Comparison of ENCODE assay signal across 9 cellular contexts in the genomic region with DNA sequence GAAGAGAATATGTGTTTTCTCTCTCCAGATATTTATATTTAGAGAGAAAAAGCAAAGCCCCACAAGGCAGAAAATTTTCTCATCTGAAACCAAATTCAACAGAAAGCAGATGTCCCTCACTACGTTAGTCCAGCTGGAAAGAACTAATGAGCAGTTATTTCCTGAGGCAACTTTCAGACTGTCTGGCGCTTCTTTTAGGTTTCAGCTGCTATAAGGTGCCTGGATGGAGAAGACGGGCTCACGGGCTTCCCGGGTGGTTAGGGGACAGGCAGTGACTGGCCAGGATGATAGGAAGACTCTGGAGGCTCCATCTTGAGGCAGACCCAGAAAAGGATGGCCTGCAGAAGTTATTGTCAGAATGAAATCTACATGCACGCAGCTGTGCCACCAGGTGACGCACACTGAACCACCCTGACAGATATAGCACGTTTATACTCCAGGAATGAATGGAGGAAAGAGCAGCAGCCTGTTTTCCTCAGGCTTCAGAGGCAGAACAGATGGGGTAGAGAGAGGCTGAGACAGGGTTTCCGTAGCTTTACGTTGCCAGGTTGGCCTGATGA. TPM values are rescaled to one million over a fixed set of nuclear protein-coding genes. Genes with fewer than 3 reads are reported as not detected.
DNase-seq lines count a peak whose midpoint lies in the region; ATAC-seq and TF ChIP-seq lines count a peak whose summit lies in the region.
"Had no signal": no experiment of that assay in that cellular context is flagged by ENCODE, and none has a peak within 500 bp of the region (broad histone marks: within the 10 kb centered on the region; RNA-seq: fewer than 3 reads in every experiment).

No MANE protein-coding gene starts in this region.

- H3K27me3 ChIP-seq in breast epithelium = no peaks in the 10 kb centered on the region
- no peaks in the 10 kb centered on the region for H3K27me3 ChIP-seq in stomach smooth muscle (ENCODE audit: control insufficient read depth in 1 of 2, insufficient read depth in 2 of 2, low read length in 2 of 2)

- H3K9me3 ChIP-seq in breast epithelium (no peaks in the 10 kb centered on the region), stomach smooth muscle (ENCODE audit: control insufficient read depth in 2 of 2, low read length in 2 of 2) (no peaks in the 10 kb centered on the region)

- DNase-seq in breast epithelium (ENCODE audit: low spot score in 2 of 2) (no peak), MCF 10A (ENCODE audit: unreplicated experiment) (no peak), SW480 (ENCODE audit: low spot score) (no peak)
- DNase-seq in activated T-helper 2 cell treated with anti-CD3 and anti-CD28 coated beads, Interferon-gamma antibody, Interleukin-2, Interleukin-4, amounts not matched to agents 10 μg/mL and 5 μg/mL and 100 μg/mL, durations not matched to agents 14 hours and 24 hours and 36 hours (ENCODE audit: low spot score) = no peak
- DNase-seq: DND-41 had no signal

- H3K36me3 Mint-ChIP-seq in MCF 10A (ENCODE audit: insufficient read depth, unreplicated experiment) (peaks cover 7% of the 10 kb centered on the region), brain (peaks cover 49% of the 10 kb centered on the region)
- no peaks in the 10 kb centered on the region for H3K36me3 Mint-ChIP-seq in activated T-helper 2 cell treated with anti-CD3 and anti-CD28 coated beads, Interferon-gamma antibody, Interleukin-2, Interleukin-4, amounts not matched to agents 10 μg/mL and 5 μg/mL and 100 μg/mL, durations not matched to agents 14 hours and 24 hours and 36 hours (ENCODE audit: low read depth)

- no peaks in the 10 kb centered on the region for H3K4me1 ChIP-seq in breast epithelium
- H3K4me1 ChIP-seq in stomach smooth muscle (ENCODE audit: control insufficient read depth, insufficient read depth, low read length) = peaks cover 43% of the 10 kb centered on the region

- H3K36me3 ChIP-seq in breast epithelium = no peaks in the 10 kb centered on the region
- no peaks in the 10 kb centered on the region for H3K36me3 ChIP-seq in stomach smooth muscle (ENCODE audit: control insufficient read depth in 2 of 2, insufficient read depth in 2 of 2, low read length in 2 of 2)

- no peak overlapping the region for H3K4me3 ChIP-seq in breast epithelium
- peak overlapping the region in 1 of 2 donors; percentile 40 for H3K4me3 ChIP-seq in stomach smooth muscle (ENCODE audit: low read length in 2 of 2)

- H3K4me3 Mint-ChIP-seq in MCF 10A (ENCODE audit: unreplicated experiment) = no peak overlapping the region
- peak overlapping the region in 3 of 5 experiments; percentile 32 to 74 (median 48) for H3K4me3 Mint-ChIP-seq in brain
- H3K4me3 Mint-ChIP-seq in activated T-helper 2 cell treated with anti-CD3 and anti-CD28 coated beads, Interferon-gamma antibody, Interleukin-2, Interleukin-4, amounts not matched to agents 10 μg/mL and 5 μg/mL and 100 μg/mL, durations not matched to agents 14 hours and 24 hours and 36 hours (ENCODE audit: low read depth) = no peak overlapping the region

- TF ChIP-seq CTCF in breast epithelium (IDR thresholded peaks at IDR 0.05) (no peak), MCF 10A (IDR thresholded peaks at IDR 0.05; ENCODE audit: unreplicated experiment) (no peak), brain (conservative IDR thresholded peaks at IDR 0.05) (peak in 1 of 2 experiments; percentile 7)

- TF ChIP-seq POLR2A in breast epithelium (IDR thresholded peaks at IDR 0.05) = no peak

- intact Hi-C loops in breast epithelium (cut with DNase I; ENCODE audit: low total_unique reads) (no loop called here), MCF 10A (cut with micrococcal nuclease) (no loop called here)
- intact Hi-C loops in activated T-helper 2 cell treated with anti-CD3 and anti-CD28 coated beads, Interferon-gamma antibody, Interleukin-2, Interleukin-4, amounts not matched to agents 10 μg/mL and 5 μg/mL and 100 μg/mL, durations not matched to agents 14 hours and 24 hours and 36 hours (cut with micrococcal nuclease) = no loop called here

- no peaks in the 10 kb centered on the region for H3K9me3 Mint-ChIP-seq in MCF 10A (ENCODE audit: unreplicated experiment)
- no peaks in the 10 kb centered on the region for H3K9me3 Mint-ChIP-seq in brain
- H3K9me3 Mint-ChIP-seq in activated T-helper 2 cell treated with anti-CD3 and anti-CD28 coated beads, Interferon-gamma antibody, Interleukin-2, Interleukin-4, amounts not matched to agents 10 μg/mL and 5 μg/mL and 100 μg/mL, durations not matched to agents 14 hours and 24 hours and 36 hours = no peaks in the 10 kb centered on the region

- H3K27ac Mint-ChIP-seq in MCF 10A (ENCODE audit: low read depth, unreplicated experiment) = no peak overlapping the region
- peak overlapping the region; percentile 75 to 99 (median 96) for H3K27ac Mint-ChIP-seq in brain
- no peak overlapping the region for H3K27ac Mint-ChIP-seq in activated T-helper 2 cell treated with anti-CD3 and anti-CD28 coated beads, Interferon-gamma antibody, Interleukin-2, Interleukin-4, amounts not matched to agents 10 μg/mL and 5 μg/mL and 100 μg/mL, durations not matched to agents 14 hours and 24 hours and 36 hours

- peaks cover 14% of the 10 kb centered on the region for H3K27me3 Mint-ChIP-seq in MCF 10A (ENCODE audit: insufficient read depth, unreplicated experiment)
- no peaks in the 10 kb centered on the region for H3K27me3 Mint-ChIP-seq in brain
- peaks cover 8% of the 10 kb centered on the region for H3K27me3 Mint-ChIP-seq in activated T-helper 2 cell treated with anti-CD3 and anti-CD28 coated beads, Interferon-gamma antibody, Interleukin-2, Interleukin-4, amounts not matched to agents 10 μg/mL and 5 μg/mL and 100 μg/mL, durations not matched to agents 14 hours and 24 hours and 36 hours (ENCODE audit: low read depth)

- BruUV-seq in MCF 10A (replicated peaks; lab: Mats Ljungman, UMichigan) = no TSS peak

- CTCF ChIA-PET in MCF 10A (lab: Yijun Ruan, JAX) = interaction anchor here (0.6 kb wide), 1 partner anchor 216 kb away, joined by 5 read pairs; no protein-coding TSS in a partner anchor

- peak overlapping the region; percentile 31 to 36 for H3K9ac ChIP-seq in stomach smooth muscle (ENCODE audit: low read length in 2 of 2)

- peak overlapping the region; percentile 2 to 40 for H3K27ac ChIP-seq in breast epithelium
- H3K27ac ChIP-seq in stomach smooth muscle (ENCODE audit: low read length) = peak overlapping the region; percentile 80

- H3K4me1 Mint-ChIP-seq in MCF 10A (ENCODE audit: insufficient read depth, unreplicated experiment) = peaks cover 6% of the 10 kb centered on the region
- H3K4me1 Mint-ChIP-seq in brain = peaks cover 36% of the 10 kb centered on the region
- H3K4me1 Mint-ChIP-seq in activated T-helper 2 cell treated with anti-CD3 and anti-CD28 coated beads, Interferon-gamma antibody, Interleukin-2, Interleukin-4, amounts not matched to agents 10 μg/mL and 5 μg/mL and 100 μg/mL, durations not matched to agents 14 hours and 24 hours and 36 hours (ENCODE audit: low read depth) = no peaks in the 10 kb centered on the region

- ATAC-seq in HG03354 (IDR thresholded peaks at IDR 0.05; ENCODE audit: poor library complexity, severe bottlenecking, unreplicated experiment) = peak; percentile 67
- ATAC-seq in HG03135 (IDR thresholded peaks at IDR 0.05; ENCODE audit: unreplicated experiment) = no peak

- POLR2A ChIA-PET in MCF 10A (lab: Yijun Ruan, JAX) = no interaction called here

RNA-seq across cellular contexts. Expression of a gene that starts 50.7 kb away (rescaled TPM):
- total RNA-seq in breast epithelium = 10 to 100 TPM; 16.8 to 21.0 (median 21.0) TPM
- total RNA-seq in MCF 10A (2022) = 36.4 and 44.8 TPM in 2 replicates
- 16.4 TPM for polyA plus RNA-seq in brain (ENCODE audit: insufficient read depth, low read depth, low replicate concordance)
- total RNA-seq in activated T-helper 2 cell treated with anti-CD3 and anti-CD28 coated beads, Interferon-gamma antibody, Interleukin-2, Interleukin-4, amounts not matched to agents 10 μg/mL and 5 μg/mL and 100 μg/mL, durations not matched to agents 14 hours and 24 hours and 36 hours = 59.8 and 62.9 TPM in 2 replicates

RNA-seq across cellular contexts. Expression of a gene that starts 54.7 kb away (rescaled TPM):
- total RNA-seq in breast epithelium (10 to 100 TPM; 44.8 to 56.1 (median 48.2) TPM), MCF 10A (2022) (84.6 and 114 TPM in 2 replicates)
- polyA plus RNA-seq in brain (ENCODE audit: insufficient read depth, low read depth, low replicate concordance) = 60.9 TPM
- 160 and 180 TPM in 2 replicates for total RNA-seq in activated T-helper 2 cell treated with anti-CD3 and anti-CD28 coated beads, Interferon-gamma antibody, Interleukin-2, Interleukin-4, amounts not matched to agents 10 μg/mL and 5 μg/mL and 100 μg/mL, durations not matched to agents 14 hours and 24 hours and 36 hours

Comparison
In these comparisons a context has a peak if more than half of its experiments do, and no peak if none do; other contexts are left out.
1. H3K27ac Mint-ChIP-seq: peak in brain (5 of 5); none in MCF 10A (single experiment) and activated T-helper 2 cell treated with anti-CD3 and anti-CD28 coated beads, Interferon-gamma antibody, Interleukin-2, Interleukin-4, amounts not matched to agents 10 μg/mL and 5 μg/mL and 100 μg/mL, durations not matched to agents 14 hours and 24 hours and 36 hours (single experiment).
2. H3K4me3 Mint-ChIP-seq: peak in brain (3 of 5); none in MCF 10A (single experiment) and activated T-helper 2 cell treated with anti-CD3 and anti-CD28 coated beads, Interferon-gamma antibody, Interleukin-2, Interleukin-4, amounts not matched to agents 10 μg/mL and 5 μg/mL and 100 μg/mL, durations not matched to agents 14 hours and 24 hours and 36 hours (single experiment).